Comparison of ENCODE assay signal across 2 cellular contexts in the genomic region with DNA sequence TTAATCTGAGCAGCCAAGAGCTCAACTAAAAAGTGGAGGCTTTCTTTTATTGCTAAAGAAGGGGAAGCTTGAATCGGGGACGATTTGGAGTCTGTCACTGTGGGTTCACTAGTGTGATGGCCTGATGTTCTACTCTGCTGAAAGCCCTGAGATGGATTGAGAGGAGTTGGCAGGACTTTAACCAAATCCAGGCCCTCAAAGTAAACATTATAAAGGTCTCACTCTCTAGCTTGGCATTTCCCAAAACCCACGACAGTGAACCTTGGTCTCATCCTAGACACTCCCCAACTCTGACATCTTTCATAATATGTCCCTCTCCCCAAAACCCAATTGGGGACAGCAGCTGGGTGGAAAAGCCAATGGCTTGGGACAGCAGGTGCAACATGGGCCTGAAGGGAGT.
TF ChIP-seq lines count a peak whose summit lies in the region.

No MANE protein-coding gene starts in this region.

TF ChIP-seq in liver, 16 proteins besides CTCF, POLR2A, EP300 and RAD21:
- TF ChIP-seq REST (IDR thresholded peaks at IDR 0.05) (no peak), RXRA (IDR thresholded peaks at IDR 0.05) (peak in 1 of 2 donors; percentile 13), SP1 (IDR thresholded peaks at IDR 0.05) (no peak), TAF1 (conservative IDR thresholded peaks at IDR 0.05) (no peak), HNF4A (conservative IDR thresholded peaks at IDR 0.05) (peak; percentile 45 to 48), GABPA (IDR thresholded peaks at IDR 0.05 in 1 of 2, conservative IDR thresholded peaks at IDR 0.05 in 1 of 2) (no peak), EGR1 (IDR thresholded peaks at IDR 0.05; ENCODE audit: low read depth in 2 of 2) (no peak), FOXA1 (IDR thresholded peaks at IDR 0.05) (no peak), JUND (IDR thresholded peaks at IDR 0.05) (no peak), ZBTB33 (IDR thresholded peaks at IDR 0.05) (no peak)

TF ChIP-seq in HepG2, 621 proteins besides CTCF, POLR2A, EP300 and RAD21 (continued from another document):
- TF ChIP-seq, protein P1, sequence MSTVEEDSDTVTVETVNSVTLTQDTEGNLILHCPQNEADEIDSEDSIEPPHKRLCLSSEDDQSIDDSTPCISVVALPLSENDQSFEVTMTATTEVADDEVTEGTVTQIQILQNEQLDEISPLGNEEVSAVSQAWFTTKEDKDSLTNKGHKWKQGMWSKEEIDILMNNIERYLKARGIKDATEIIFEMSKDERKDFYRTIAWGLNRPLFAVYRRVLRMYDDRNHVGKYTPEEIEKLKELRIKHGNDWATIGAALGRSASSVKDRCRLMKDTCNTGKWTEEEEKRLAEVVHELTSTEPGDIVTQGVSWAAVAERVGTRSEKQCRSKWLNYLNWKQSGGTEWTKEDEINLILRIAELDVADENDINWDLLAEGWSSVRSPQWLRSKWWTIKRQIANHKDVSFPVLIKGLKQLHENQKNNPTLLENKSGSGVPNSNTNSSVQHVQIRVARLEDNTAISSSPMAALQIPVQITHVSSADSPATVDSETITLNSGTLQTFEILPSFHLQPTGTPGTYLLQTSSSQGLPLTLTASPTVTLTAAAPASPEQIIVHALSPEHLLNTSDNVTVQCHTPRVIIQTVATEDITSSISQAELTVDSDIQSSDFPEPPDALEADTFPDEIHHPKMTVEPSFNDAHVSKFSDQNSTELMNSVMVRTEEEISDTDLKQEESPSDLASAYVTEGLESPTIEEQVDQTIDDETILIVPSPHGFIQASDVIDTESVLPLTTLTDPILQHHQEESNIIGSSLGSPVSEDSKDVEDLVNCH (CRISPR knock-in tag; IDR thresholded peaks at IDR 0.05): no peak
